ENCODE assay signal across 1 cellular context in genomic region chr9:114538241-114538640, GRCh38.
TF ChIP-seq lines count a peak whose summit lies in the region.

No MANE protein-coding gene starts in this region.

TF ChIP-seq in GM23338, 12 proteins besides CTCF, POLR2A, EP300 and RAD21 (continued from another document):
- no peak for TF ChIP-seq ETS1 (IDR thresholded peaks at IDR 0.05)
